Comparison of ENCODE assay signal across 23 cellular contexts in genomic region chr20:13464702-13465101, GRCh38.
DNase-seq lines count a peak whose midpoint lies in the region; TF ChIP-seq lines count a peak whose summit lies in the region.
"Had no signal": no experiment of that assay in that cellular context is flagged by ENCODE, and none has a peak within 500 bp of the region (broad histone marks: within the 10 kb centered on the region; RNA-seq: fewer than 3 reads in every experiment).

No MANE protein-coding gene starts in this region.

- no peaks in the 10 kb centered on the region for H3K79me2 ChIP-seq in smooth muscle cell (ENCODE audit: low read depth)

- no peaks in the 10 kb centered on the region for H4K20me1 ChIP-seq in smooth muscle cell (ENCODE audit: low read depth)

- no peak for TF ChIP-seq POLR2A in breast epithelium (IDR thresholded peaks at IDR 0.05)

- H3K27ac ChIP-seq in breast epithelium, result no peak overlapping the region
- H3K27ac ChIP-seq in smooth muscle cell (ENCODE audit: low read depth), result peak overlapping the region; percentile 18
- H3K27ac ChIP-seq: 22Rv1, RWPE1, SJSA1 had no signal

- no peaks in the 10 kb centered on the region for H3K27me3 ChIP-seq in breast epithelium
- H3K27me3 ChIP-seq in adipocyte (replicated peaks; ENCODE audit: control insufficient read depth, insufficient read depth, low read length), result no peaks in the 10 kb centered on the region
- H3K27me3 ChIP-seq in smooth muscle cell (ENCODE audit: low read depth), result no peaks in the 10 kb centered on the region
- H3K27me3 ChIP-seq: BE2C, SJSA1 had no signal

- CTCF ChIA-PET in MCF 10A (lab: Yijun Ruan, JAX), result no interaction called here

- H3K4me1 ChIP-seq in breast epithelium, result no peaks in the 10 kb centered on the region
- H3K4me1 ChIP-seq in adipocyte (ENCODE audit: control insufficient read depth, insufficient read depth, low read length), result peaks cover 6% of the 10 kb centered on the region
- no peaks in the 10 kb centered on the region for H3K4me1 ChIP-seq in smooth muscle cell (ENCODE audit: low read depth)
- H3K4me1 ChIP-seq: SJSA1 had no signal

- H3K4me1 Mint-ChIP-seq in MCF 10A (ENCODE audit: insufficient read depth, unreplicated experiment), result no peaks in the 10 kb centered on the region

- no peaks in the 10 kb centered on the region for H3K27me3 Mint-ChIP-seq in MCF 10A (ENCODE audit: insufficient read depth, unreplicated experiment)
- H3K27me3 Mint-ChIP-seq: CD4-positive, alpha-beta memory T cell had no signal

- DNase-seq in MCF 10A (ENCODE audit: unreplicated experiment) (peak; percentile 25), breast epithelium (ENCODE audit: low spot score in 2 of 2) (no peak), adipocyte (ENCODE audit: low read depth) (peak; percentile 7), fibroblast of mammary gland (ENCODE audit: low read depth) (peak; percentile 42), smooth muscle cell (lab: John Stamatoyannopoulos, UW; ENCODE audit: unreplicated experiment) (no peak), T1000 (lab: John Stamatoyannopoulos, UW) (no peak), foreskin melanocyte (no peak), A172 (ENCODE audit: low spot score) (no peak)
- DNase-seq: BE2C; CD4-positive, alpha-beta memory T cell; DMS79; GDM1; GOT3; NCI-H1105; NCI-H187; NCI-H446; NCI-H69; NK-92 treated with Interleukin-12 subunit alpha and Interleukin-12 subunit beta, amount 100 ng/mL, for 24 hours; OCI-M1 had no signal

- no peak overlapping the region for H3K27ac Mint-ChIP-seq in MCF 10A (ENCODE audit: low read depth, unreplicated experiment)
- H3K27ac Mint-ChIP-seq: CD4-positive, alpha-beta memory T cell had no signal

- no peaks in the 10 kb centered on the region for H3K9me3 Mint-ChIP-seq in MCF 10A (ENCODE audit: unreplicated experiment)

- 33% methylated on average over 3 of the region's 3 CpGs for WGBS in smooth muscle cell (ENCODE audit: low lambda C conversion rate)

- no peaks in the 10 kb centered on the region for H3F3A ChIP-seq in smooth muscle cell (ENCODE audit: low read depth)

- H3K9me3 ChIP-seq in breast epithelium (no peaks in the 10 kb centered on the region), adipocyte (ENCODE audit: control insufficient read depth, low read length) (peaks cover 6% of the 10 kb centered on the region), smooth muscle cell (replicated peaks; ENCODE audit: low read depth) (no peaks in the 10 kb centered on the region)
- H3K9me3 ChIP-seq: BE2C, SJSA1 had no signal

- no peak overlapping the region for H3K4me3 ChIP-seq in breast epithelium
- no peak overlapping the region for H3K4me3 ChIP-seq in adipocyte (ENCODE audit: low read length)
- H3K4me3 ChIP-seq in fibroblast of mammary gland (ENCODE audit: control insufficient read depth, low read depth, low read length), result no peak overlapping the region
- H3K4me3 ChIP-seq in smooth muscle cell, result no peak overlapping the region
- H3K4me3 ChIP-seq: GM12878, SJSA1 had no signal

- POLR2A ChIA-PET in MCF 10A (lab: Yijun Ruan, JAX), result no interaction called here

- no peak overlapping the region for H3K4me2 ChIP-seq in smooth muscle cell

- TF ChIP-seq CTCF in MCF 10A (IDR thresholded peaks at IDR 0.05; ENCODE audit: unreplicated experiment), result no peak
- TF ChIP-seq CTCF in breast epithelium (IDR thresholded peaks at IDR 0.05), result no peak
- no peak for TF ChIP-seq CTCF in fibroblast of mammary gland (conservative IDR thresholded peaks at IDR 0.05; ENCODE audit: control insufficient read depth, insufficient read depth, low read depth, low read length)
- TF ChIP-seq CTCF in smooth muscle cell (IDR thresholded peaks at IDR 0.05; ENCODE audit: borderline replicate concordance, insufficient read depth, poor library complexity, severe bottlenecking), result no peak

- H3K36me3 ChIP-seq in breast epithelium, result no peaks in the 10 kb centered on the region
- H3K36me3 ChIP-seq in adipocyte (ENCODE audit: control insufficient read depth, insufficient read depth, low read length, severe bottlenecking), result peaks cover 6% of the 10 kb centered on the region
- H3K36me3 ChIP-seq in smooth muscle cell (ENCODE audit: low read depth), result no peaks in the 10 kb centered on the region
- H3K36me3 ChIP-seq: BE2C had no signal

- BruUV-seq in MCF 10A (replicated peaks; lab: Mats Ljungman, UMichigan), result no TSS peak

- H2AFZ ChIP-seq in smooth muscle cell (ENCODE audit: low read depth), result no peak overlapping the region

- no peak overlapping the region for H3K9ac ChIP-seq in adipocyte (ENCODE audit: low read length)
- H3K9ac ChIP-seq in smooth muscle cell (ENCODE audit: low read depth), result no peak overlapping the region

- intact Hi-C loops in MCF 10A (cut with micrococcal nuclease), result no loop called here
- intact Hi-C loops in breast epithelium (cut with DNase I; ENCODE audit: low total_unique reads), result no loop called here

- H3K4me3 Mint-ChIP-seq in MCF 10A (ENCODE audit: unreplicated experiment), result no peak overlapping the region
- H3K4me3 Mint-ChIP-seq: CD4-positive, alpha-beta memory T cell had no signal

- peaks cover 13% of the 10 kb centered on the region for H3K36me3 Mint-ChIP-seq in MCF 10A (ENCODE audit: insufficient read depth, unreplicated experiment)

Comparison
In these comparisons a context has a peak if more than half of its experiments do, and no peak if none do; other contexts are left out.
1. DNase-seq: peak in MCF 10A (single experiment), adipocyte (single experiment) and fibroblast of mammary gland (single experiment); none in breast epithelium (0 of 2), smooth muscle cell (single experiment), T1000 (single experiment), foreskin melanocyte (single experiment) and A172 (single experiment).